In genomic region chr1:111141803-111142202, GRCh38 we compare ENCODE assay signal across 1 cellular context.
TF ChIP-seq lines count a peak whose summit lies in the region.

No MANE protein-coding gene starts in this region.

TF ChIP-seq in IMR-90, 13 proteins besides CTCF, POLR2A, EP300 and RAD21 (continued from another document):
- TF ChIP-seq CEBPB (IDR thresholded peaks at IDR 0.05; ENCODE audit: low read depth, low read length) = no peak
- no peak for TF ChIP-seq MXI1 (IDR thresholded peaks at IDR 0.05; ENCODE audit: borderline replicate concordance, low read depth, low read length)
- no peak for TF ChIP-seq MAZ (IDR thresholded peaks at IDR 0.05; ENCODE audit: borderline replicate concordance, low read depth, low read length)
- no peak for TF ChIP-seq ELK1 (IDR thresholded peaks at IDR 0.05; ENCODE audit: borderline replicate concordance, low read depth, low read length)
- TF ChIP-seq MAFK (IDR thresholded peaks at IDR 0.05; ENCODE audit: low read depth, low read length) = no peak
- TF ChIP-seq CHD1 (IDR thresholded peaks at IDR 0.05; ENCODE audit: low read depth, low read length) = no peak
